15 cellular contexts compared by ENCODE assay signal in the genomic region with DNA sequence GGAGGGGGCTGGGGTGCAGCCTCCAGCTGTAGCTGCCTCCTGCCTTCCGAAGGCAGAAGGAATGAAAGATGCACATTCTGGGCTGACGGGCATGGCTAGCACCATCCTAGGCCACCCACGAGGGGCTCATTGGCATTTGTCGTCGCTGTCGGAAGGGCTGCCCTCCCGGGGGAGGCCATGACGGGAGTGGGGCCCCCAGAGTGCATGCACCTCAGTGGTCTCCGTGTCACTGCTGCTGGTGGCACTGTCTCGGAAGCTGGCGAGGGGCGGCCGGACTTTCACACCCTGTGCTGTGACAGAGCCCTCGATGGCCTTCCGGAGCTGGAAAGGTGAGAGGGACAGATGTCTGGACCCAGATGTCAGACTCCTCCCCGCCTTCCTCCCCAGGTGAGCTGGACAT. TPM values are rescaled to one million over a fixed set of nuclear protein-coding genes. Genes with fewer than 3 reads are reported as not detected.
DNase-seq lines count a peak whose midpoint lies in the region; ATAC-seq and TF ChIP-seq lines count a peak whose summit lies in the region.
"Had no signal": no experiment of that assay in that cellular context is flagged by ENCODE, and none has a peak within 500 bp of the region (broad histone marks: within the 10 kb centered on the region; RNA-seq: fewer than 3 reads in every experiment).

No MANE protein-coding gene starts in this region.

- peak overlapping the region; percentile 26 for H3K23ac ChIP-seq in neuronal stem cell (ENCODE audit: low read depth, low read length, poor library complexity)

- H3K27ac ChIP-seq in right atrium auricular region, result peak overlapping the region; percentile 53 to 57
- H3K27ac ChIP-seq in colonic mucosa, result peak overlapping the region; percentile 23
- no peak overlapping the region for H3K27ac ChIP-seq in neuronal stem cell (replicated peaks; ENCODE audit: low read length)
- H3K27ac ChIP-seq in aorta (ENCODE audit: low read depth in 1 of 2, low read length in 2 of 2), result no peak overlapping the region
- H3K27ac ChIP-seq: BLaER1, HL-60 had no signal

- DNase-seq in right atrium auricular region (ENCODE audit: low spot score) (no peak), left cardiac atrium (no peak), colonic mucosa (no peak), neuronal stem cell (ENCODE audit: low spot score) (no peak), NCI-H1694 (lab: John Stamatoyannopoulos, UW) (no peak), EL (no peak), aorta (no peak), iPS-NIHi7 (ENCODE audit: extremely low spot score) (no peak)
- DNase-seq: CD8-positive, alpha-beta T cell; DMS79 treated with DMSO at 0.1 percent for 48 hours; H9; NCI-H526 treated with DMSO at 0.1 percent for 48 hours had no signal

- no peak overlapping the region for H3K18ac ChIP-seq in neuronal stem cell (ENCODE audit: low read length)

- H4K91ac ChIP-seq in neuronal stem cell (ENCODE audit: low read depth, low read length, poor library complexity), result no peak overlapping the region

- TF ChIP-seq CTCF in right atrium auricular region (IDR thresholded peaks at IDR 0.05) (no peak), colonic mucosa (IDR thresholded peaks at IDR 0.05) (no peak)

- H2BK15ac ChIP-seq in neuronal stem cell (ENCODE audit: low read length), result no peak overlapping the region

- no peak overlapping the region for H2BK5ac ChIP-seq in neuronal stem cell (ENCODE audit: low read length)

- no peak overlapping the region for H2AK5ac ChIP-seq in neuronal stem cell (ENCODE audit: low read depth, low read length)

- H3K4me3 ChIP-seq in right atrium auricular region (no peak overlapping the region), colonic mucosa (no peak overlapping the region), neuronal stem cell (ENCODE audit: low read length in 2 of 2) (no peak overlapping the region), aorta (ENCODE audit: low read length in 2 of 2) (no peak overlapping the region)
- H3K4me3 ChIP-seq: BLaER1 had no signal

- H2BK120ac ChIP-seq in neuronal stem cell (ENCODE audit: low read depth, low read length), result no peak overlapping the region

- H3K9me3 ChIP-seq in right atrium auricular region (no peaks in the 10 kb centered on the region), colonic mucosa (no peaks in the 10 kb centered on the region), neuronal stem cell (replicated peaks in 1 of 2; ENCODE audit: control insufficient read depth in 2 of 2, insufficient read depth in 1 of 2, low read depth in 1 of 2, low read length in 2 of 2) (no peaks in the 10 kb centered on the region), aorta (ENCODE audit: control insufficient read depth, low read length) (no peaks in the 10 kb centered on the region)
- H3K9me3 ChIP-seq: BLaER1 had no signal

- peaks cover 37% of the 10 kb centered on the region for H3K36me3 ChIP-seq in right atrium auricular region
- H3K36me3 ChIP-seq in colonic mucosa, result no peaks in the 10 kb centered on the region
- peaks cover 35 to 74% of the 10 kb centered on the region in 2 donors for H3K36me3 ChIP-seq in neuronal stem cell (replicated peaks in 1 of 2; ENCODE audit: control insufficient read depth in 2 of 2, insufficient read depth in 2 of 2, low read length in 2 of 2)
- H3K36me3 ChIP-seq in aorta (ENCODE audit: control insufficient read depth in 1 of 2, insufficient read depth in 2 of 2, low read length in 1 of 2), result peaks cover 0 to 6% of the 10 kb centered on the region in 2 donors

- WGBS in neuronal stem cell (ENCODE audit: extremely low coverage in 2 of 2, insufficient read length in 2 of 2, insufficient replicate concordance in 1 of 2), 2 donors, result no CpG with 5 or more reads among the region's 16 CpGs
- 82 to 89% methylated on average over 16 of the region's 16 CpGs for WGBS in aorta, 2 donors

- no peak overlapping the region for H3K14ac ChIP-seq in neuronal stem cell (ENCODE audit: low read length)

- H3K9ac ChIP-seq in colonic mucosa (ENCODE audit: low read depth in 2 of 2, low read length in 2 of 2) (no peak overlapping the region), neuronal stem cell (ENCODE audit: low read depth, low read length, poor library complexity) (no peak overlapping the region)

- H3K79me1 ChIP-seq in neuronal stem cell (ENCODE audit: low read depth, low read length), result no peaks in the 10 kb centered on the region

- H2AFZ ChIP-seq in neuronal stem cell (ENCODE audit: low read length), result no peak overlapping the region

- H3K27me3 ChIP-seq in right atrium auricular region (no peaks in the 10 kb centered on the region), colonic mucosa (no peaks in the 10 kb centered on the region), neuronal stem cell (ENCODE audit: control insufficient read depth in 3 of 3, insufficient read depth in 3 of 3, low read depth in 1 of 3, low read length in 3 of 3) (no peaks in the 10 kb centered on the region), aorta (ENCODE audit: control insufficient read depth in 1 of 2, insufficient read depth in 2 of 2, low read length in 1 of 2) (no peaks in the 10 kb centered on the region)
- H3K27me3 ChIP-seq: BLaER1 had no signal

- peaks cover 0 to 13% of the 10 kb centered on the region in 2 donors for H3K4me1 ChIP-seq in right atrium auricular region
- H3K4me1 ChIP-seq in colonic mucosa, result peaks cover 5% of the 10 kb centered on the region
- peaks cover 9% of the 10 kb centered on the region in 2 donors for H3K4me1 ChIP-seq in neuronal stem cell (ENCODE audit: control insufficient read depth in 2 of 2, insufficient read depth in 1 of 2, low read depth in 1 of 2, low read length in 2 of 2)
- H3K4me1 ChIP-seq in aorta (ENCODE audit: control insufficient read depth in 1 of 2, insufficient read depth in 2 of 2, low read length in 2 of 2), result no peaks in the 10 kb centered on the region

- ATAC-seq in left cardiac atrium, result no peak
- no peak for ATAC-seq in aorta (ENCODE audit: low FRiP score)

- H2BK12ac ChIP-seq in neuronal stem cell (ENCODE audit: low read length), result no peak overlapping the region

- no peak overlapping the region for H3K4ac ChIP-seq in neuronal stem cell (ENCODE audit: low read length)

- H4K8ac ChIP-seq in neuronal stem cell (ENCODE audit: low read depth, low read length), result no peak overlapping the region

- intact Hi-C loops in left cardiac atrium (cut with DNase I) (no loop called here), colonic mucosa (cut with DNase I) (no loop called here), aorta (cut with DNase I) (no loop called here)

- H3K4me2 ChIP-seq in neuronal stem cell (ENCODE audit: insufficient read depth, low read length, poor library complexity, severe bottlenecking), result no peak overlapping the region
- H3K4me2 ChIP-seq: BLaER1 had no signal

RNA-seq across cellular contexts. Expression of a gene that starts 9.1 kb away (rescaled TPM):
- total RNA-seq in right atrium auricular region, result 10 to 100 TPM; 33.7 to 45.8 TPM
- 10 to 100 TPM; 21.0 to 31.1 TPM for total RNA-seq in left cardiac atrium
- 10 to 100 TPM; 15.0 to 22.0 TPM for total RNA-seq in colonic mucosa
- polyA plus RNA-seq in neuronal stem cell (2013, experiment 1 of 2), result 16.7 TPM
- polyA plus RNA-seq in neuronal stem cell (2013, experiment 2 of 2), result 15.7 TPM
- 10 to 100 TPM; 28.2 to 40.6 TPM for total RNA-seq in aorta
- 10 to 100 TPM; 10.6 to 27.1 TPM for polyA plus RNA-seq in aorta

RNA-seq across cellular contexts. Expression of a gene that starts 14.9 kb away (rescaled TPM):
- total RNA-seq in right atrium auricular region, result 1 to 10 TPM; 1.3 to 2.7 TPM
- total RNA-seq in left cardiac atrium, result 1 to 10 TPM; 2.3 to 2.6 TPM
- total RNA-seq in colonic mucosa, result 10 to 100 TPM; 61.1 to 71.6 TPM
- polyA plus RNA-seq in neuronal stem cell (2013, experiment 1 of 2), result 18.1 TPM
- 18.8 TPM for polyA plus RNA-seq in neuronal stem cell (2013, experiment 2 of 2)
- 1 to 10 TPM; 4.1 to 6.5 TPM for total RNA-seq in aorta
- polyA plus RNA-seq in aorta, result 10 to 100 TPM in 1 of 2 donors, 1 to 10 TPM in 1; 4.3 to 14.5 TPM

RNA-seq across cellular contexts. Expression of a gene that starts 15.0 kb away (rescaled TPM):
- total RNA-seq in right atrium auricular region, result 10 to 100 TPM; 26.8 to 35.5 TPM
- total RNA-seq in left cardiac atrium, result 10 to 100 TPM; 26.8 to 34.4 TPM
- 100 to 1,000 TPM in 1 of 2 donors, 10 to 100 TPM in 1; 98.2 to 130 TPM for total RNA-seq in colonic mucosa
- 80.4 TPM for polyA plus RNA-seq in neuronal stem cell (2013, experiment 1 of 2)
- polyA plus RNA-seq in neuronal stem cell (2013, experiment 2 of 2), result 80.9 TPM
- 10 to 100 TPM; 43.9 to 59.3 TPM for total RNA-seq in aorta
- 100 to 1,000 TPM in 1 of 2 donors, 10 to 100 TPM in 1; 55.3 to 151 TPM for polyA plus RNA-seq in aorta

RNA-seq across cellular contexts. Expression of a gene that starts 31.5 kb away (rescaled TPM):
- total RNA-seq in right atrium auricular region, result under 1 TPM in 1 of 2 donors, not detected in 1; 0.55 TPM
- total RNA-seq in left cardiac atrium, result under 1 TPM; 0.50 to 0.58 TPM
- under 1 TPM in 1 of 2 donors, not detected in 1; 0.17 TPM for total RNA-seq in colonic mucosa
- 1.4 TPM for polyA plus RNA-seq in neuronal stem cell (2013, experiment 1 of 2)
- 1.7 TPM for polyA plus RNA-seq in neuronal stem cell (2013, experiment 2 of 2)
- total RNA-seq in aorta, result 1 to 10 TPM in 1 of 2 donors, under 1 TPM in 1; 0.65 to 1.2 TPM
- under 1 TPM; 0.15 to 0.75 TPM for polyA plus RNA-seq in aorta
- total RNA-seq: CD8-positive, alpha-beta T cell; RPMI7951 had no signal

RNA-seq across cellular contexts. Expression of a gene that starts 32.1 kb away (rescaled TPM):
- total RNA-seq in right atrium auricular region, result 100 to 1,000 TPM; 270 to 276 TPM
- total RNA-seq in left cardiac atrium, result 100 to 1,000 TPM; 229 to 275 TPM
- total RNA-seq in colonic mucosa, result 100 to 1,000 TPM; 263 to 524 TPM
- 102 TPM for polyA plus RNA-seq in neuronal stem cell (2013, experiment 1 of 2)
- 99.2 TPM for polyA plus RNA-seq in neuronal stem cell (2013, experiment 2 of 2)
- 100 to 1,000 TPM; 234 to 285 TPM for total RNA-seq in aorta
- polyA plus RNA-seq in aorta, result 100 to 1,000 TPM in 1 of 2 donors, 10 to 100 TPM in 1; 72.8 to 140 TPM

Comparison
In these comparisons a context has a peak if more than half of its experiments do, and no peak if none do; other contexts are left out.
1. H3K27ac ChIP-seq: peak in right atrium auricular region (2 of 2) and colonic mucosa (single experiment); none in neuronal stem cell (single experiment) and aorta (0 of 2).
2. RNA of a gene that starts 14.9 kb away (total RNA-seq): 61.1 to 71.6 TPM in colonic mucosa; 4.1 to 6.5 TPM in aorta, 1.3 to 2.7 TPM in right atrium auricular region and 2.3 to 2.6 TPM in left cardiac atrium; every median in the first group is over 4 times any median in the second.